ENCODE assay signal across 9 cellular contexts in genomic region chr20:32485770-32486248, GRCh38.
DNase-seq lines count a peak whose midpoint lies in the region; ATAC-seq and TF ChIP-seq lines count a peak whose summit lies in the region.
"Had no signal": no experiment of that assay in that cellular context is flagged by ENCODE, and none has a peak within 500 bp of the region (broad histone marks: within the 10 kb centered on the region; RNA-seq: fewer than 3 reads in every experiment).

No MANE protein-coding gene starts in this region.

- H3K4me3 Mint-ChIP-seq in Calu3 (ENCODE audit: low read depth, unreplicated experiment) (peak overlapping the region; percentile 89), endodermal cell (peak overlapping the region; percentile 86)

- intact Hi-C loops in Calu3 (cut with micrococcal nuclease; ENCODE audit: unreplicated experiment) = loop anchor here (10.0 kb wide), 1 partner anchor 151 kb away; no protein-coding TSS in a partner anchor
- intact Hi-C loops in PC-3 (cut with micrococcal nuclease) = no loop called here

- H3K18ac ChIP-seq in trophoblast cell (ENCODE audit: low read length) (peak overlapping the region; percentile 4), neuronal stem cell (ENCODE audit: low read length) (no peak overlapping the region)

- H3K36me3 ChIP-seq in PC-3 (ENCODE audit: low read depth, low read length) (no peaks in the 10 kb centered on the region), endodermal cell (ENCODE audit: control insufficient read depth, insufficient read depth, low read length) (peaks cover under 1% of the 10 kb centered on the region), trophoblast cell (ENCODE audit: control insufficient read depth in 1 of 2, insufficient read depth in 2 of 2, low read length in 2 of 2) (peaks cover 3 to 4% of the 10 kb centered on the region in 2 experiments), neuronal stem cell (replicated peaks in 1 of 2; ENCODE audit: control insufficient read depth in 2 of 2, insufficient read depth in 2 of 2, low read length in 2 of 2) (peaks cover 0 to 3% of the 10 kb centered on the region in 2 donors)

- H2AFZ ChIP-seq in PC-3 (ENCODE audit: low read length) = peak overlapping the region; percentile 95
- no peak overlapping the region for H2AFZ ChIP-seq in trophoblast cell (ENCODE audit: insufficient read depth, low read length, poor library complexity)
- H2AFZ ChIP-seq in neuronal stem cell (ENCODE audit: low read length) = no peak overlapping the region

- no peak overlapping the region for H4K12ac ChIP-seq in trophoblast cell (ENCODE audit: low read depth, low read length)

- WGBS in endodermal cell (ENCODE audit: insufficient coverage in 1 of 2, insufficient read length in 1 of 2), 2 experiments = 73% methylated on average over 3 of the region's 3 CpGs; no CpG with 5 or more reads in 1 of the 2 experiments
- no CpG with 5 or more reads among the region's 3 CpGs for WGBS in trophoblast cell (ENCODE audit: extremely low coverage, insufficient coverage, insufficient read length)
- no CpG with 5 or more reads among the region's 3 CpGs for WGBS in neuronal stem cell (ENCODE audit: extremely low coverage in 2 of 2, insufficient read length in 2 of 2, insufficient replicate concordance in 1 of 2), 2 donors

- H3K4me1 Mint-ChIP-seq in Calu3 (ENCODE audit: low read depth, unreplicated experiment) = peaks cover 21% of the 10 kb centered on the region
- H3K4me1 Mint-ChIP-seq in endodermal cell = peaks cover 21% of the 10 kb centered on the region

- H3K36me3 Mint-ChIP-seq in Calu3 (ENCODE audit: insufficient read depth, unreplicated experiment) (peaks cover 40% of the 10 kb centered on the region), endodermal cell (ENCODE audit: low read depth) (peaks cover 6% of the 10 kb centered on the region)

- H2BK15ac ChIP-seq in neuronal stem cell (ENCODE audit: low read length) = no peak overlapping the region

- DNase-seq in Calu3 (no peak), PC-3 (no peak), endodermal cell (peak; percentile 44), trophoblast cell (no peak), putamen (ENCODE audit: low spot score) (no peak), neuronal stem cell (ENCODE audit: low spot score) (no peak)

- H2BK5ac ChIP-seq in trophoblast cell (ENCODE audit: low read depth, low read length, poor library complexity) (no peak overlapping the region), neuronal stem cell (ENCODE audit: low read length) (no peak overlapping the region)

- H3K27ac ChIP-seq in PC-3 (ENCODE audit: low read length) = no peak overlapping the region
- H3K27ac ChIP-seq in endodermal cell (ENCODE audit: low read depth, low read length) = no peak overlapping the region
- no peak overlapping the region for H3K27ac ChIP-seq in trophoblast cell (ENCODE audit: low read depth, low read length)
- no peak overlapping the region for H3K27ac ChIP-seq in neuronal stem cell (replicated peaks; ENCODE audit: low read length)

- H3K23ac ChIP-seq in trophoblast cell (ENCODE audit: low read length) (no peak overlapping the region), neuronal stem cell (ENCODE audit: low read depth, low read length, poor library complexity) (no peak overlapping the region)

- H2BK12ac ChIP-seq in trophoblast cell (ENCODE audit: low read length) = peak overlapping the region; percentile 90
- no peak overlapping the region for H2BK12ac ChIP-seq in neuronal stem cell (ENCODE audit: low read length)

- H3K4ac ChIP-seq in trophoblast cell (ENCODE audit: low read depth, low read length) = no peak overlapping the region
- no peak overlapping the region for H3K4ac ChIP-seq in neuronal stem cell (ENCODE audit: low read length)

- peak overlapping the region; percentile 100 for H3K4me2 ChIP-seq in PC-3 (ENCODE audit: low read length)
- H3K4me2 ChIP-seq in trophoblast cell (ENCODE audit: low read length) = peak overlapping the region; percentile 98
- H3K4me2 ChIP-seq in neuronal stem cell (ENCODE audit: insufficient read depth, low read length, poor library complexity, severe bottlenecking) = no peak overlapping the region

- no peaks in the 10 kb centered on the region for H3K9me2 ChIP-seq in PC-3 (replicated peaks; ENCODE audit: low read length)

- H3K27me3 ChIP-seq in PC-3 (ENCODE audit: low read length) (no peaks in the 10 kb centered on the region), endodermal cell (ENCODE audit: control insufficient read depth, insufficient read depth, low read length, poor library complexity, severe bottlenecking) (no peaks in the 10 kb centered on the region), trophoblast cell (ENCODE audit: insufficient read depth, low read length) (no peaks in the 10 kb centered on the region), neuronal stem cell (ENCODE audit: control insufficient read depth in 3 of 3, insufficient read depth in 3 of 3, low read depth in 1 of 3, low read length in 3 of 3) (peaks cover 0 to 2% (median 0%) of the 10 kb centered on the region in 3 experiments)

- BruUV-seq in Calu3 (replicated peaks; lab: Mats Ljungman, UMichigan) (no TSS peak), PC-3 (replicated peaks; lab: Mats Ljungman, UMichigan) (no TSS peak)

- peak overlapping the region; percentile 71 for H3K27ac Mint-ChIP-seq in Calu3 (ENCODE audit: unreplicated experiment)
- no peak overlapping the region for H3K27ac Mint-ChIP-seq in endodermal cell

- H3K79me2 ChIP-seq in PC-3 (ENCODE audit: low read length) (peaks cover 8% of the 10 kb centered on the region), trophoblast cell (ENCODE audit: control insufficient read depth, insufficient read depth, low read length, poor library complexity) (peaks cover 20% of the 10 kb centered on the region)

- H2BK120ac ChIP-seq in trophoblast cell (ENCODE audit: insufficient read depth, low read length, poor library complexity) = no peak overlapping the region
- H2BK120ac ChIP-seq in neuronal stem cell (ENCODE audit: low read depth, low read length) = no peak overlapping the region

- CTCF ChIA-PET in Calu3 (lab: Charles Lee) = interaction anchor here (0.9 to 1.6 kb wide), 3 partner anchors 11 to 165 kb away, joined by 3 to 8 read pairs (median 7); no protein-coding TSS in a partner anchor
- CTCF ChIA-PET in PC-3 (lab: Charles Lee) = no interaction called here

- no peaks in the 10 kb centered on the region for H4K20me1 ChIP-seq in PC-3 (ENCODE audit: low read length)

- peaks cover 19% of the 10 kb centered on the region for H3K79me1 ChIP-seq in trophoblast cell (ENCODE audit: low read length)
- peaks cover 3% of the 10 kb centered on the region for H3K79me1 ChIP-seq in neuronal stem cell (ENCODE audit: low read depth, low read length)

- no peaks in the 10 kb centered on the region for H3K9me3 ChIP-seq in PC-3 (ENCODE audit: low read length)
- peaks cover 5% of the 10 kb centered on the region for H3K9me3 ChIP-seq in endodermal cell (ENCODE audit: control insufficient read depth, low read length)
- peaks cover 3% of the 10 kb centered on the region for H3K9me3 ChIP-seq in trophoblast cell (ENCODE audit: insufficient read depth, low read depth, low read length)
- no peaks in the 10 kb centered on the region for H3K9me3 ChIP-seq in neuronal stem cell (replicated peaks in 1 of 2; ENCODE audit: control insufficient read depth in 2 of 2, insufficient read depth in 1 of 2, low read depth in 1 of 2, low read length in 2 of 2)

- H3K14ac ChIP-seq in trophoblast cell (ENCODE audit: low read length) (no peak overlapping the region), neuronal stem cell (ENCODE audit: low read length) (no peak overlapping the region)

- TF ChIP-seq CTCF in Calu3 (IDR thresholded peaks at IDR 0.05; ENCODE audit: unreplicated experiment) (no peak), PC-3 (conservative IDR thresholded peaks at IDR 0.05; ENCODE audit: low read depth, low read length) (no peak), endodermal cell (conservative IDR thresholded peaks at IDR 0.05) (no peak)

- no peak for ATAC-seq in PC-3
- no peak for ATAC-seq in HG03342 (IDR thresholded peaks at IDR 0.05; ENCODE audit: unreplicated experiment)
- ATAC-seq in HG03139 (IDR thresholded peaks at IDR 0.05; ENCODE audit: unreplicated experiment) = no peak

- POLR2A ChIA-PET in PC-3 (lab: Charles Lee; ENCODE audit: unreplicated experiment) = no interaction called here

- H4K91ac ChIP-seq in trophoblast cell (ENCODE audit: low read depth, low read length) (peak overlapping the region; percentile 57), neuronal stem cell (ENCODE audit: low read depth, low read length, poor library complexity) (no peak overlapping the region)

- no peak overlapping the region for H3K4me3 ChIP-seq in PC-3 (ENCODE audit: low read length)
- H3K4me3 ChIP-seq in endodermal cell (ENCODE audit: low read length) = no peak overlapping the region
- no peak overlapping the region for H3K4me3 ChIP-seq in trophoblast cell (ENCODE audit: low read depth, low read length)
- no peak overlapping the region for H3K4me3 ChIP-seq in neuronal stem cell (ENCODE audit: low read length in 2 of 2)

- peaks cover 6% of the 10 kb centered on the region for H3K9me3 Mint-ChIP-seq in Calu3 (ENCODE audit: low read depth, unreplicated experiment)
- H3K9me3 Mint-ChIP-seq in endodermal cell = peaks cover 3% of the 10 kb centered on the region
- H3K9me3 Mint-ChIP-seq: dendritic cell treated with granulocyte-macrophage colony-stimulating factor and Interleukin-4, amounts not matched to agents 40 ng/mL and 50 ng/mL, for 4 days had no signal

- H2AK5ac ChIP-seq in trophoblast cell (ENCODE audit: low read length) (peak overlapping the region; percentile 12), neuronal stem cell (ENCODE audit: low read depth, low read length) (no peak overlapping the region)

- peaks cover 41% of the 10 kb centered on the region for H3K27me3 Mint-ChIP-seq in Calu3 (ENCODE audit: unreplicated experiment)
- H3K27me3 Mint-ChIP-seq in endodermal cell (ENCODE audit: insufficient read depth) = peaks cover 22% of the 10 kb centered on the region

- H3K9ac ChIP-seq in PC-3 (ENCODE audit: low read length) (no peak overlapping the region), endodermal cell (ENCODE audit: extremely low read depth, low read length, poor library complexity, severe bottlenecking) (no peak overlapping the region), trophoblast cell (ENCODE audit: low read length) (no peak overlapping the region), neuronal stem cell (ENCODE audit: low read depth, low read length, poor library complexity) (no peak overlapping the region)

- H3K4me1 ChIP-seq in PC-3 (ENCODE audit: insufficient read depth, low read length) (peaks cover 11% of the 10 kb centered on the region), endodermal cell (ENCODE audit: control insufficient read depth, insufficient read depth, low read length) (peaks cover 6% of the 10 kb centered on the region), trophoblast cell (ENCODE audit: control insufficient read depth in 1 of 2, insufficient read depth in 2 of 2, low read length in 2 of 2) (peaks cover 3 to 15% of the 10 kb centered on the region in 2 experiments), neuronal stem cell (ENCODE audit: control insufficient read depth in 2 of 2, insufficient read depth in 1 of 2, low read depth in 1 of 2, low read length in 2 of 2) (peaks cover 9 to 22% of the 10 kb centered on the region in 2 donors)

- no peak overlapping the region for H4K8ac ChIP-seq in trophoblast cell (ENCODE audit: low read depth, low read length)
- no peak overlapping the region for H4K8ac ChIP-seq in neuronal stem cell (ENCODE audit: low read depth, low read length)

- no peaks in the 10 kb centered on the region for H3F3A ChIP-seq in PC-3 (ENCODE audit: low read length, unreplicated experiment)
